ENCODE assay signal across 1 cellular context in the genomic region with DNA sequence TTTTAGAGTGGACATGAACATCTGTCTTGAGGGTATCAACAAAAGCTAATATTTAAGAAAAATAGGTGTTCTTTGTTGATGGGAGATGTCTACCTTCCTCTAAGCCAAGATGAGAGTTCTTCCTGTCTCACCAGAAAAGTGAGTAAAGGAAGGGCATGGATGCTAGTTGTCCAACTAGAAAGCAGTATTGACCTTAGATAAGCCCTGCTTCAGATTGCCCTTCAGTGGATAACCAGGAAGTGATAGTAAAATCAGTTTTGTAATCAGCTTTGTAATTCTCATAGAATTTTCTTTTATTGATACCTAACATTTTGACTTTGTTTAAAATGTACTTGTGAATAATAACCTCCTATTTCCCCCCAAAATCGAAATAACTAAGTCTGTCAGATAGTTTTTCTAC.
TF ChIP-seq lines count a peak whose summit lies in the region.

No MANE protein-coding gene starts in this region.

TF ChIP-seq in HepG2, 621 proteins besides CTCF, POLR2A, EP300 and RAD21 (continued from another document):
- TF ChIP-seq, protein P1, sequence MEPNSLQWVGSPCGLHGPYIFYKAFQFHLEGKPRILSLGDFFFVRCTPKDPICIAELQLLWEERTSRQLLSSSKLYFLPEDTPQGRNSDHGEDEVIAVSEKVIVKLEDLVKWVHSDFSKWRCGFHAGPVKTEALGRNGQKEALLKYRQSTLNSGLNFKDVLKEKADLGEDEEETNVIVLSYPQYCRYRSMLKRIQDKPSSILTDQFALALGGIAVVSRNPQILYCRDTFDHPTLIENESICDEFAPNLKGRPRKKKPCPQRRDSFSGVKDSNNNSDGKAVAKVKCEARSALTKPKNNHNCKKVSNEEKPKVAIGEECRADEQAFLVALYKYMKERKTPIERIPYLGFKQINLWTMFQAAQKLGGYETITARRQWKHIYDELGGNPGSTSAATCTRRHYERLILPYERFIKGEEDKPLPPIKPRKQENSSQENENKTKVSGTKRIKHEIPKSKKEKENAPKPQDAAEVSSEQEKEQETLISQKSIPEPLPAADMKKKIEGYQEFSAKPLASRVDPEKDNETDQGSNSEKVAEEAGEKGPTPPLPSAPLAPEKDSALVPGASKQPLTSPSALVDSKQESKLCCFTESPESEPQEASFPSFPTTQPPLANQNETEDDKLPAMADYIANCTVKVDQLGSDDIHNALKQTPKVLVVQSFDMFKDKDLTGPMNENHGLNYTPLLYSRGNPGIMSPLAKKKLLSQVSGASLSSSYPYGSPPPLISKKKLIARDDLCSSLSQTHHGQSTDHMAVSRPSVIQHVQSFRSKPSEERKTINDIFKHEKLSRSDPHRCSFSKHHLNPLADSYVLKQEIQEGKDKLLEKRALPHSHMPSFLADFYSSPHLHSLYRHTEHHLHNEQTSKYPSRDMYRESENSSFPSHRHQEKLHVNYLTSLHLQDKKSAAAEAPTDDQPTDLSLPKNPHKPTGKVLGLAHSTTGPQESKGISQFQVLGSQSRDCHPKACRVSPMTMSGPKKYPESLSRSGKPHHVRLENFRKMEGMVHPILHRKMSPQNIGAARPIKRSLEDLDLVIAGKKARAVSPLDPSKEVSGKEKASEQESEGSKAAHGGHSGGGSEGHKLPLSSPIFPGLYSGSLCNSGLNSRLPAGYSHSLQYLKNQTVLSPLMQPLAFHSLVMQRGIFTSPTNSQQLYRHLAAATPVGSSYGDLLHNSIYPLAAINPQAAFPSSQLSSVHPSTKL (CRISPR knock-in tag; IDR thresholded peaks at IDR 0.05) = 0 out of 2 replicates have a peak, but pooled peaks have one; percentile 8
- peak; percentile 31; the same call in 1 of the 2 replicates for TF ChIP-seq POGZ (CRISPR knock-in tag; IDR thresholded peaks at IDR 0.05)
- TF ChIP-seq GABPA (IDR thresholded peaks at IDR 0.05; ENCODE audit: low read depth, low read length) = no peak
- TF ChIP-seq GABPA (CRISPR knock-in tag; IDR thresholded peaks at IDR 0.05; ENCODE audit: low read depth) = peak; percentile 35; the same call in 1 of the 2 replicates
